In genomic region chr9:112535364-112535763, GRCh38 we compare ENCODE assay signal across 1 cellular context.
A peak's percentile ranks its signal among the peaks of the same experiment; 100 is the strongest.
TF ChIP-seq lines count a peak whose summit lies in the region.

No MANE protein-coding gene starts in this region.

TF ChIP-seq in SK-N-SH, 30 proteins besides CTCF, POLR2A, EP300 and RAD21 (continued from another document):
- no peak for TF ChIP-seq USF2 (IDR thresholded peaks at IDR 0.05; ENCODE audit: borderline replicate concordance, low read depth, low read length)
- no peak for TF ChIP-seq FOXJ3 (CRISPR knock-in tag; IDR thresholded peaks at IDR 0.05)
- peak; percentile 74 for TF ChIP-seq NFIC (IDR thresholded peaks at IDR 0.05; ENCODE audit: borderline replicate concordance)
- TF ChIP-seq GATA2 (CRISPR knock-in tag; IDR thresholded peaks at IDR 0.05), result no peak
- no peak for TF ChIP-seq REST (IDR thresholded peaks at IDR 0.05; ENCODE audit: low read depth, low read length)
